28 cellular contexts compared by ENCODE assay signal in genomic region chr4:24262084-24262483, GRCh38.
DNase-seq lines count a peak whose midpoint lies in the region; TF ChIP-seq lines count a peak whose summit lies in the region.
"Had no signal": no experiment of that assay in that cellular context is flagged by ENCODE, and none has a peak within 500 bp of the region (broad histone marks: within the 10 kb centered on the region; RNA-seq: fewer than 3 reads in every experiment).

No MANE protein-coding gene starts in this region.

- H3K23ac ChIP-seq in neuronal stem cell (ENCODE audit: low read depth, low read length, poor library complexity) = no peak overlapping the region

- no peaks in the 10 kb centered on the region for H3K79me2 ChIP-seq in mammary epithelial cell (ENCODE audit: insufficient read depth, low read length)

- H3K36me3 ChIP-seq in breast epithelium (no peaks in the 10 kb centered on the region), mammary epithelial cell (ENCODE audit: insufficient read depth, low read length) (no peaks in the 10 kb centered on the region), endodermal cell (ENCODE audit: control insufficient read depth, insufficient read depth, low read length) (no peaks in the 10 kb centered on the region), neuronal stem cell (replicated peaks in 1 of 2; ENCODE audit: control insufficient read depth in 2 of 2, insufficient read depth in 2 of 2, low read length in 2 of 2) (no peaks in the 10 kb centered on the region), thyroid gland (no peaks in the 10 kb centered on the region)
- H3K36me3 ChIP-seq: neutrophil, Peyer's patch, prostate gland, thoracic aorta had no signal

- H3K27ac Mint-ChIP-seq in endodermal cell = no peak overlapping the region
- H3K27ac Mint-ChIP-seq: activated CD4-positive, alpha-beta T cell treated with anti-CD3 and anti-CD28 coated beads for 36 hours; activated naive CD8-positive, alpha-beta T cell treated with anti-CD3 and anti-CD28 coated beads for 36 hours; CD4-positive, alpha-beta T cell; memory B cell; stimulated activated naive CD8-positive, alpha-beta T cell treated with anti-CD3 and anti-CD28 coated beads, Interleukin-15, Interleukin-2, amounts not matched to agents 100 ng/mL and 50 ng/mL, for 24 hours had no signal

- in situ Hi-C loops in mammary epithelial cell (cut with MboI; ENCODE audit: low sequenced_read_pairs in 2 of 2) = no loop called here

- H3K9ac ChIP-seq in mammary epithelial cell (ENCODE audit: insufficient read depth, low read length) (no peak overlapping the region), endodermal cell (ENCODE audit: extremely low read depth, low read length, poor library complexity, severe bottlenecking) (no peak overlapping the region), neuronal stem cell (ENCODE audit: low read depth, low read length, poor library complexity) (no peak overlapping the region)

- 31% methylated on average over 5 of the region's 6 CpGs for WGBS in mammary epithelial cell (ENCODE audit: low coverage, missing lambda C conversion rate)
- 61 to 66% methylated on average over 2 to 6 of the region's 6 CpGs for WGBS in endodermal cell (ENCODE audit: insufficient coverage in 1 of 2, insufficient read length in 1 of 2), 2 experiments
- WGBS in neuronal stem cell (ENCODE audit: extremely low coverage in 2 of 2, insufficient read length in 2 of 2, insufficient replicate concordance in 1 of 2), 2 donors = no CpG with 5 or more reads among the region's 6 CpGs
- WGBS in thyroid gland, 2 donors = 14 to 17% methylated on average over 4 to 6 of the region's 6 CpGs

- no peak overlapping the region for H2BK12ac ChIP-seq in neuronal stem cell (ENCODE audit: low read length)

- no TSS peak for BruUV-seq in mammary epithelial cell (replicated peaks; lab: Mats Ljungman, UMichigan)

- POLR2A ChIA-PET in RWPE1 (lab: Yijun Ruan, JAX; ENCODE audit: low non-redundant PET) = no interaction called here

- H3K27ac ChIP-seq in breast epithelium (no peak overlapping the region), mammary epithelial cell (ENCODE audit: insufficient read depth, low read depth, low read length) (no peak overlapping the region), endodermal cell (ENCODE audit: low read depth, low read length) (no peak overlapping the region), neuronal stem cell (replicated peaks; ENCODE audit: low read length) (no peak overlapping the region), thyroid gland (peak overlapping the region; percentile 72 to 80 (median 78)), RWPE1 (no peak overlapping the region)
- H3K27ac ChIP-seq: neutrophil, Peyer's patch, prostate gland, thoracic aorta had no signal

- no peaks in the 10 kb centered on the region for H4K20me1 ChIP-seq in mammary epithelial cell (ENCODE audit: insufficient read depth, low read length)

- H3K4me2 ChIP-seq in mammary epithelial cell (ENCODE audit: insufficient read depth, low read depth, low read length) = no peak overlapping the region
- H3K4me2 ChIP-seq in neuronal stem cell (ENCODE audit: insufficient read depth, low read length, poor library complexity, severe bottlenecking) = no peak overlapping the region

- no peak overlapping the region for H4K91ac ChIP-seq in neuronal stem cell (ENCODE audit: low read depth, low read length, poor library complexity)

- H3K4me3 ChIP-seq in breast epithelium (peak overlapping the region in 2 of 3 donors; percentile 7 to 31), mammary epithelial cell (replicated peaks in 1 of 3; ENCODE audit: insufficient read depth in 1 of 3, low read depth in 2 of 3, low read length in 3 of 3) (no peak overlapping the region), endodermal cell (ENCODE audit: low read length) (no peak overlapping the region), neuronal stem cell (ENCODE audit: low read length in 2 of 2) (no peak overlapping the region), thyroid gland (replicated peaks in 1 of 3) (no peak overlapping the region)
- H3K4me3 ChIP-seq: Peyer's patch, prostate gland, thoracic aorta had no signal

- H2BK15ac ChIP-seq in neuronal stem cell (ENCODE audit: low read length) = no peak overlapping the region

- intact Hi-C loops in breast epithelium (cut with DNase I; ENCODE audit: low total_unique reads) (no loop called here), mammary epithelial cell (cut with micrococcal nuclease) (no loop called here), thyroid gland (cut with DNase I) (no loop called here)

- H3K9me3 ChIP-seq in breast epithelium = no peaks in the 10 kb centered on the region
- H3K9me3 ChIP-seq in mammary epithelial cell (replicated peaks; ENCODE audit: insufficient read depth, low read length) = no peaks in the 10 kb centered on the region
- no peaks in the 10 kb centered on the region for H3K9me3 ChIP-seq in endodermal cell (ENCODE audit: control insufficient read depth, low read length)
- H3K9me3 ChIP-seq in neuronal stem cell (replicated peaks in 1 of 2; ENCODE audit: control insufficient read depth in 2 of 2, insufficient read depth in 1 of 2, low read depth in 1 of 2, low read length in 2 of 2) = peaks cover 0 to 2% of the 10 kb centered on the region in 2 donors
- H3K9me3 ChIP-seq in thyroid gland = no peaks in the 10 kb centered on the region
- H3K9me3 ChIP-seq: neutrophil, Peyer's patch, prostate gland, thoracic aorta had no signal

- CTCF ChIA-PET in mammary epithelial cell (lab: Charles Lee; ENCODE audit: low non-redundant PET) = no interaction called here
- CTCF ChIA-PET in RWPE1 (lab: Yijun Ruan, JAX) = no interaction called here

- no peak overlapping the region for H3K4ac ChIP-seq in neuronal stem cell (ENCODE audit: low read length)

- H3K36me3 Mint-ChIP-seq in endodermal cell (ENCODE audit: low read depth) = no peaks in the 10 kb centered on the region
- H3K36me3 Mint-ChIP-seq: activated naive CD8-positive, alpha-beta T cell treated with anti-CD3 and anti-CD28 coated beads for 36 hours; memory B cell had no signal

- TF ChIP-seq POLR2A in breast epithelium (IDR thresholded peaks at IDR 0.05) (no peak), thyroid gland (IDR thresholded peaks at IDR 0.05) (peak in 1 of 2 donors; percentile 67)

- TF ChIP-seq CTCF in breast epithelium (IDR thresholded peaks at IDR 0.05) (no peak), mammary epithelial cell (conservative IDR thresholded peaks at IDR 0.05 in 1 of 2, IDR thresholded peaks at IDR 0.05 in 1 of 2; ENCODE audit: extremely low read depth in 1 of 2, insufficient read depth in 1 of 2, low read depth in 1 of 2, low read length in 2 of 2) (no peak), endodermal cell (conservative IDR thresholded peaks at IDR 0.05) (no peak), thyroid gland (IDR thresholded peaks at IDR 0.05) (no peak), RWPE1 (conservative IDR thresholded peaks at IDR 0.05; ENCODE audit: low read depth) (no peak)

- H3K27me3 Mint-ChIP-seq in endodermal cell (ENCODE audit: insufficient read depth) = no peaks in the 10 kb centered on the region
- H3K27me3 Mint-ChIP-seq: CD4-positive, alpha-beta T cell; stimulated activated naive CD8-positive, alpha-beta T cell treated with anti-CD3 and anti-CD28 coated beads, Interleukin-15, Interleukin-2, amounts not matched to agents 100 ng/mL and 50 ng/mL, for 24 hours had no signal

- H2BK120ac ChIP-seq in neuronal stem cell (ENCODE audit: low read depth, low read length) = no peak overlapping the region

- dilution Hi-C loops in mammary epithelial cell (cut with HindIII; ENCODE audit: low sequenced_read_pairs) = no loop called here

- H3K4me3 Mint-ChIP-seq in endodermal cell = no peak overlapping the region
- H3K4me3 Mint-ChIP-seq: activated CD4-positive, alpha-beta T cell treated with anti-CD3 and anti-CD28 coated beads for 36 hours; activated naive CD8-positive, alpha-beta T cell treated with anti-CD3 and anti-CD28 coated beads for 36 hours; CD4-positive, alpha-beta T cell; memory B cell; stimulated activated naive CD8-positive, alpha-beta T cell treated with anti-CD3 and anti-CD28 coated beads, Interleukin-15, Interleukin-2, amounts not matched to agents 100 ng/mL and 50 ng/mL, for 24 hours had no signal

- H3K4me1 Mint-ChIP-seq in endodermal cell = peaks cover 29% of the 10 kb centered on the region
- H3K4me1 Mint-ChIP-seq: activated CD4-positive, alpha-beta T cell treated with anti-CD3 and anti-CD28 coated beads for 36 hours; activated naive CD8-positive, alpha-beta T cell treated with anti-CD3 and anti-CD28 coated beads for 36 hours; memory B cell had no signal

- H3K9me3 Mint-ChIP-seq in endodermal cell = no peaks in the 10 kb centered on the region
- H3K9me3 Mint-ChIP-seq: stimulated activated naive CD8-positive, alpha-beta T cell treated with anti-CD3 and anti-CD28 coated beads, Interleukin-15, Interleukin-2, amounts not matched to agents 100 ng/mL and 50 ng/mL, for 24 hours had no signal

- H3K27me3 ChIP-seq in breast epithelium = no peaks in the 10 kb centered on the region
- no peaks in the 10 kb centered on the region for H3K27me3 ChIP-seq in mammary epithelial cell (ENCODE audit: insufficient read depth, low read length)
- no peaks in the 10 kb centered on the region for H3K27me3 ChIP-seq in endodermal cell (ENCODE audit: control insufficient read depth, insufficient read depth, low read length, poor library complexity, severe bottlenecking)
- H3K27me3 ChIP-seq in neuronal stem cell (ENCODE audit: control insufficient read depth in 3 of 3, insufficient read depth in 3 of 3, low read depth in 1 of 3, low read length in 3 of 3) = no peaks in the 10 kb centered on the region
- no peaks in the 10 kb centered on the region for H3K27me3 ChIP-seq in thyroid gland
- H3K27me3 ChIP-seq: dorsolateral prefrontal cortex, neutrophil, Peyer's patch had no signal

- DNase-seq in breast epithelium (ENCODE audit: low spot score in 2 of 2) = no peak
- DNase-seq in mammary epithelial cell = no peak
- DNase-seq in endodermal cell = peak; percentile 56
- no peak for DNase-seq in neuronal stem cell (ENCODE audit: low spot score)
- DNase-seq in thyroid gland = peak; percentile 82 to 83
- DNase-seq in activated gamma-delta T cell treated with Interleukin-2 at 50 U/mL for 16 hours = no peak
- DNase-seq in RWPE1 (ENCODE audit: low spot score) = no peak
- no peak for DNase-seq in DMS53 (lab: John Stamatoyannopoulos, UW)
- DNase-seq: activated CD4-positive, alpha-beta T cell treated with anti-CD3 and anti-CD28 coated beads for 36 hours; activated CD8-positive, alpha-beta memory T cell treated with anti-CD3 and anti-CD28 coated beads for 24 hours; activated effector memory CD4-positive, alpha-beta T cell treated with Interleukin-2 at 50 U/mL for 16 hours; activated naive CD8-positive, alpha-beta T cell treated with anti-CD3 and anti-CD28 coated beads for 36 hours; aorta; CD4-positive, alpha-beta T cell; cerebellar nuclear complex; dorsolateral prefrontal cortex; glutamatergic neuron; Karpas-422; MV-4-11; NCI-H146; NCI-H510A treated with DMSO at 0.1 percent for 48 hours; Peyer's patch; T-helper 1 cell had no signal

- H2AFZ ChIP-seq in mammary epithelial cell (ENCODE audit: low read depth, low read length) (no peak overlapping the region), neuronal stem cell (ENCODE audit: low read length) (no peak overlapping the region)

- no peak overlapping the region for H4K8ac ChIP-seq in neuronal stem cell (ENCODE audit: low read depth, low read length)

- H3K79me1 ChIP-seq in neuronal stem cell (ENCODE audit: low read depth, low read length) = no peaks in the 10 kb centered on the region

- H2BK5ac ChIP-seq in neuronal stem cell (ENCODE audit: low read length) = no peak overlapping the region

- no peak overlapping the region for H2AK5ac ChIP-seq in neuronal stem cell (ENCODE audit: low read depth, low read length)

- no peak overlapping the region for H3K14ac ChIP-seq in neuronal stem cell (ENCODE audit: low read length)

- no peaks in the 10 kb centered on the region for H3K4me1 ChIP-seq in breast epithelium
- H3K4me1 ChIP-seq in mammary epithelial cell (ENCODE audit: insufficient read depth, low read length) = no peaks in the 10 kb centered on the region
- H3K4me1 ChIP-seq in endodermal cell (ENCODE audit: control insufficient read depth, insufficient read depth, low read length) = peaks cover 13% of the 10 kb centered on the region
- H3K4me1 ChIP-seq in neuronal stem cell (ENCODE audit: control insufficient read depth in 2 of 2, insufficient read depth in 1 of 2, low read depth in 1 of 2, low read length in 2 of 2) = peaks cover 0 to 8% of the 10 kb centered on the region in 2 donors
- H3K4me1 ChIP-seq in thyroid gland = peaks cover 19% of the 10 kb centered on the region in 2 donors
- H3K4me1 ChIP-seq: Peyer's patch, prostate gland had no signal

- H3K18ac ChIP-seq in neuronal stem cell (ENCODE audit: low read length) = peak overlapping the region; percentile 48

Comparison
In these comparisons a context has a peak if more than half of its experiments do, and no peak if none do; other contexts are left out.
1. H3K4me3 ChIP-seq: peak in breast epithelium (2 of 3); none in mammary epithelial cell (0 of 3), endodermal cell (single experiment), neuronal stem cell (0 of 2) and thyroid gland (0 of 3).
2. DNase-seq: peak in endodermal cell (single experiment) and thyroid gland (2 of 2); none in breast epithelium (0 of 2), mammary epithelial cell (single experiment), neuronal stem cell (single experiment), activated gamma-delta T cell treated with Interleukin-2 at 50 U/mL for 16 hours (single experiment), RWPE1 (single experiment) and DMS53 (single experiment).
3. H3K27ac ChIP-seq: peak in thyroid gland (3 of 3); none in breast epithelium (0 of 2), mammary epithelial cell (single experiment), endodermal cell (single experiment), neuronal stem cell (single experiment) and RWPE1 (single experiment).